Comparison of ENCODE assay signal across 28 cellular contexts in genomic region chr15:98221577-98221976, GRCh38.
"Had no signal": no experiment of that assay in that cellular context is flagged by ENCODE, and none has a peak within 500 bp of the region (broad histone marks: within the 10 kb centered on the region; RNA-seq: fewer than 3 reads in every experiment).

No MANE protein-coding gene starts in this region.

- H3K4me1 ChIP-seq: SJCRH30 had no signal

- H3K36me3 ChIP-seq: SJCRH30 had no signal

- DNase-seq: Karpas-422, MM.1S, MV-4-11, NCI-H1092, NCI-H1105, NCI-H1417 treated with DMSO at 0.1 percent for 48 hours, NCI-H1436 treated with DMSO at 0.1 percent for 48 hours, NCI-H1694 treated with DMSO at 0.1 percent for 48 hours, NCI-H187 treated with DMSO at 0.1 percent for 48 hours, NCI-H2029, NCI-H2081, NCI-H2171 treated with DMSO at 0.1 percent for 48 hours, NCI-H2227 treated with DMSO at 0.1 percent for 48 hours, NCI-H446, NCI-H510A treated with DMSO at 0.1 percent for 48 hours, NCI-H524 treated with DMSO at 0.1 percent for 48 hours, NCI-H526 treated with DMSO at 0.1 percent for 48 hours, NCI-H774, PC-9, SHP77, SIG-M5, SJCRH30 had no signal

- H3K4me2 ChIP-seq: PC-9 had no signal

- H3K4me3 ChIP-seq: PC-9, SJCRH30, SK-N-MC had no signal

- H3K9me3 ChIP-seq: SJCRH30 had no signal

- H3K27ac ChIP-seq: PC-9, RWPE1, SJCRH30, SK-N-MC had no signal

- H3K27me3 ChIP-seq: SJCRH30 had no signal

- FAIRE-seq: RCC 7860 had no signal

- ATAC-seq: Panc1, Right ventricle myocardium inferior, SK-N-SH treated with all-trans-retinoic acid at 6 μM for 48 hours had no signal

- H2AFZ ChIP-seq: PC-9 had no signal
